In the genomic region with DNA sequence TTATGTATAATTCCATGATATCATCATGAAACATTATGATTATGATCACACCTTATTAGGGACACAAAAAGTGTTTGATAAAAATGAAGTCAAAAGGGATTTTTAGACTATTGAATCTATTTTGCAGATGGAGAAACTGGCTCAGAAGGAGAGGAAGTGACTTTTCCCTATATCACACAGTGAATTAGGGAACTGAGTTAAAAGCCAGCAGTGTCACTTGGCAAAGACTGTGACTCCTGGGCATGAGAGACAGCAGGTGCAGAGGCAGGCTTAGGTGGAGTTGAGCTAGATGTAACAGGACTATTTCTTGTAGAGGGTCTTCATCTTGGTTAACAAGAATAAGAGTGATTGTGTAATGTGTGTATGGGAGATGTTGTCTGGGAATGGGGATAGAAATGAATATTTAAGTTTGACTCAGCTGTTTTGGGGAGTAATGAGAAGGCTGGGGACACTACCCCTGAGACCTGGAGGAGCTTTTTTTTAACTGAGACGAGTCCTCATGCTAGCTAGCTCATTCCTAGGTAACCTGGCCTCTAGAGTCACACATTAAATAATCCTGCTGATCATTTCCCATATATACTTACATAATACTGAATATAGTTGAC, we compare ENCODE assay signal across 19 cellular contexts. TPM values are rescaled to one million over a fixed set of nuclear protein-coding genes. Genes with fewer than 3 reads are reported as not detected.
DNase-seq lines count a peak whose midpoint lies in the region; ATAC-seq, FAIRE-seq and TF ChIP-seq lines count a peak whose summit lies in the region.
"Had no signal": no experiment of that assay in that cellular context is flagged by ENCODE, and none has a peak within 500 bp of the region (broad histone marks: within the 10 kb centered on the region; RNA-seq: fewer than 3 reads in every experiment).

No MANE protein-coding gene starts in this region.

- H2BK120ac ChIP-seq in trophoblast cell (ENCODE audit: insufficient read depth, low read length, poor library complexity), result no peak overlapping the region

- no peak overlapping the region for H3K14ac ChIP-seq in trophoblast cell (ENCODE audit: low read length)

- no peak overlapping the region for H2AFZ ChIP-seq in trophoblast cell (ENCODE audit: insufficient read depth, low read length, poor library complexity)
- H2AFZ ChIP-seq: parathyroid adenoma had no signal

- H3K18ac ChIP-seq in trophoblast cell (ENCODE audit: low read length), result no peak overlapping the region

- intact Hi-C loops in CD14-positive monocyte (cut with micrococcal nuclease), result no loop called here

- H3K9ac ChIP-seq in trophoblast cell (ENCODE audit: low read length), result no peak overlapping the region
- H3K9ac ChIP-seq: parathyroid adenoma had no signal

- H4K91ac ChIP-seq in trophoblast cell (ENCODE audit: low read depth, low read length), result no peak overlapping the region

- H3K79me2 ChIP-seq in trophoblast cell (ENCODE audit: control insufficient read depth, insufficient read depth, low read length, poor library complexity), result no peaks in the 10 kb centered on the region
- H3K79me2 ChIP-seq: parathyroid adenoma had no signal

- H2BK5ac ChIP-seq in trophoblast cell (ENCODE audit: low read depth, low read length, poor library complexity), result no peak overlapping the region

- no peak for TF ChIP-seq CTCF in CD14-positive monocyte (IDR thresholded peaks at IDR 0.05)
- no peak for TF ChIP-seq CTCF in brain microvascular endothelial cell (IDR thresholded peaks at IDR 0.05; ENCODE audit: low read depth, low read length, missing control alignments)
- TF ChIP-seq CTCF in GM20000 (IDR thresholded peaks at IDR 0.05; ENCODE audit: extremely low read depth, missing control alignments), result no peak

- H3K23ac ChIP-seq in trophoblast cell (ENCODE audit: low read length), result no peak overlapping the region

- H3K4me3 ChIP-seq in brain microvascular endothelial cell (ENCODE audit: low read depth, low read length), result no peak overlapping the region
- no peak overlapping the region for H3K4me3 ChIP-seq in trophoblast cell (ENCODE audit: low read depth, low read length)

- no peak overlapping the region for H3K4ac ChIP-seq in trophoblast cell (ENCODE audit: low read depth, low read length)

- H3K4me2 ChIP-seq in trophoblast cell (ENCODE audit: low read length), result no peak overlapping the region

- H3K36me3 ChIP-seq in brain microvascular endothelial cell (replicated peaks) (no peaks in the 10 kb centered on the region), trophoblast cell (ENCODE audit: control insufficient read depth in 1 of 2, insufficient read depth in 2 of 2, low read length in 2 of 2) (no peaks in the 10 kb centered on the region)
- H3K36me3 ChIP-seq: BE2C had no signal

- H3K9me3 Mint-ChIP-seq in CD14-positive monocyte, result peaks cover 0 to 9% (median 2%) of the 10 kb centered on the region in 7 donors
- no peaks in the 10 kb centered on the region for H3K9me3 Mint-ChIP-seq in central memory CD8-positive, alpha-beta T cell

- no peak overlapping the region for H3K27ac ChIP-seq in brain microvascular endothelial cell
- H3K27ac ChIP-seq in trophoblast cell (ENCODE audit: low read depth, low read length), result no peak overlapping the region
- H3K27ac ChIP-seq: parathyroid adenoma had no signal

- H3K4me1 Mint-ChIP-seq in CD14-positive monocyte, result peaks cover 49% of the 10 kb centered on the region
- H3K4me1 Mint-ChIP-seq in central memory CD8-positive, alpha-beta T cell, result peaks cover 75% of the 10 kb centered on the region
- H3K4me1 Mint-ChIP-seq: endodermal cell had no signal

- no CpG with 5 or more reads among the region's 1 CpG for WGBS in trophoblast cell (ENCODE audit: extremely low coverage, insufficient coverage, insufficient read length)

- DNase-seq in CD14-positive monocyte (ENCODE audit: low spot score), result no peak
- no peak for DNase-seq in GM18507 (ENCODE audit: extremely low spot score, insufficient read length, low read depth)
- peak; percentile 66 for DNase-seq in SKM-1 treated with dmso at 0.1 percent for 144 hours (lab: John Stamatoyannopoulos, UW; ENCODE audit: unreplicated experiment)
- DNase-seq in central memory CD8-positive, alpha-beta T cell (ENCODE audit: low spot score in 2 of 2), result no peak
- no peak for DNase-seq in brain microvascular endothelial cell
- DNase-seq in trophoblast cell, result no peak
- DNase-seq in GM20000 (ENCODE audit: low spot score), result no peak
- DNase-seq: activated CD4-positive, alpha-beta T cell treated with anti-CD3 and anti-CD28 coated beads for 48 hours; activated gamma-delta T cell treated with Interleukin-2 at 50 U/mL for 16 hours; BE2C; endodermal cell; KG1; left cardiac atrium; NCI-H1930; NCI-H524 treated with DMSO at 0.1 percent for 48 hours; stimulated activated naive CD8-positive, alpha-beta T cell treated with anti-CD3 and anti-CD28 coated beads, Interleukin-15, Interleukin-2, amounts not matched to agents 100 U/mL and 50 U/mL, for 24 hours had no signal

- peak overlapping the region in 1 of 2 donors; percentile 8 for H3K4me3 Mint-ChIP-seq in CD14-positive monocyte
- peak overlapping the region; percentile 49 for H3K4me3 Mint-ChIP-seq in central memory CD8-positive, alpha-beta T cell
- H3K4me3 Mint-ChIP-seq: endodermal cell had no signal

- no peaks in the 10 kb centered on the region for H3K79me1 ChIP-seq in trophoblast cell (ENCODE audit: low read length)

- no peak for ATAC-seq in central memory CD8-positive, alpha-beta T cell (replicated peaks; ENCODE audit: extremely low read depth, poor library complexity, severe bottlenecking)
- ATAC-seq in HG02970 (IDR thresholded peaks at IDR 0.05; ENCODE audit: low FRiP score, unreplicated experiment), result no peak
- ATAC-seq: left cardiac atrium; stimulated activated naive CD8-positive, alpha-beta T cell treated with anti-CD3 and anti-CD28 coated beads, Interleukin-15, Interleukin-2, amounts not matched to agents 100 U/mL and 50 U/mL, for 24 hours had no signal

- peaks cover 0 to 1% (median 0%) of the 10 kb centered on the region in 3 donors for H3K27me3 Mint-ChIP-seq in CD14-positive monocyte (ENCODE audit: low read depth in 3 of 3)
- no peaks in the 10 kb centered on the region for H3K27me3 Mint-ChIP-seq in central memory CD8-positive, alpha-beta T cell

- no peak overlapping the region for H4K12ac ChIP-seq in trophoblast cell (ENCODE audit: low read depth, low read length)

- peaks cover 0 to 8% of the 10 kb centered on the region in 2 donors for H3K36me3 Mint-ChIP-seq in CD14-positive monocyte
- peaks cover 5% of the 10 kb centered on the region for H3K36me3 Mint-ChIP-seq in central memory CD8-positive, alpha-beta T cell (ENCODE audit: insufficient read depth)

- H4K8ac ChIP-seq in trophoblast cell (ENCODE audit: low read depth, low read length), result no peak overlapping the region

- no peaks in the 10 kb centered on the region for H3K9me3 ChIP-seq in trophoblast cell (ENCODE audit: insufficient read depth, low read depth, low read length)
- H3K9me3 ChIP-seq: BE2C had no signal

- H3K4me1 ChIP-seq in trophoblast cell (ENCODE audit: control insufficient read depth in 1 of 2, insufficient read depth in 2 of 2, low read length in 2 of 2), result no peaks in the 10 kb centered on the region
- H3K4me1 ChIP-seq: BE2C, parathyroid adenoma had no signal

- no peak overlapping the region for H2AK5ac ChIP-seq in trophoblast cell (ENCODE audit: low read length)

- FAIRE-seq in GM18507 (lab: Jason Lieb, UNC), result peak; percentile 54
- FAIRE-seq: bronchial epithelial cell had no signal

- in situ Hi-C loops in brain microvascular endothelial cell (cut with HindIII; ENCODE audit: low pct_ligation_motif_present, low sequenced_read_pairs), result no loop called here

- no peak overlapping the region for H2BK12ac ChIP-seq in trophoblast cell (ENCODE audit: low read length)

- peak overlapping the region; percentile 36 to 85 (median 83) for H3K27ac Mint-ChIP-seq in CD14-positive monocyte
- H3K27ac Mint-ChIP-seq in central memory CD8-positive, alpha-beta T cell (ENCODE audit: low read depth), result peak overlapping the region; percentile 87
- H3K27ac Mint-ChIP-seq: endodermal cell had no signal

- H3K27me3 ChIP-seq in brain microvascular endothelial cell (replicated peaks) (no peaks in the 10 kb centered on the region), trophoblast cell (ENCODE audit: insufficient read depth, low read length) (no peaks in the 10 kb centered on the region)
- H3K27me3 ChIP-seq: BE2C had no signal

RNA-seq across cellular contexts. Expression of a gene that starts 1.0 kb away (rescaled TPM):
- polyA plus RNA-seq in CD14-positive monocyte, result 10 to 100 TPM; 14.5 to 33.5 TPM
- polyA plus RNA-seq in trophoblast cell (2013), result not detected in 2 replicates

RNA-seq across cellular contexts. Expression of a gene that starts 57.3 kb away (rescaled TPM):
- polyA plus RNA-seq in CD14-positive monocyte, result under 1 TPM; 0.50 to 0.72 TPM
- polyA plus RNA-seq in trophoblast cell (2013), result not detected in 2 replicates
